In genomic region chr13:30346789-30347167, GRCh38 we compare ENCODE assay signal across 12 cellular contexts. TPM values are rescaled to one million over a fixed set of nuclear protein-coding genes. Genes with fewer than 3 reads are reported as not detected.
DNase-seq lines count a peak whose midpoint lies in the region; ATAC-seq and TF ChIP-seq lines count a peak whose summit lies in the region.
"Had no signal": no experiment of that assay in that cellular context is flagged by ENCODE, and none has a peak within 500 bp of the region (broad histone marks: within the 10 kb centered on the region; RNA-seq: fewer than 3 reads in every experiment).

No MANE protein-coding gene starts in this region.

- peak overlapping the region; percentile 41 for H3K4me3 Mint-ChIP-seq in activated naive CD8-positive, alpha-beta T cell
- H3K4me3 Mint-ChIP-seq: brain had no signal

- peaks cover 0 to 97% (median 23%) of the 10 kb centered on the region in 11 experiments; a peak in 11 of 22 replicates for H3K36me3 ChIP-seq in BLaER1 treated with 17β-estradiol and CSF1 and Interleukin-3, amounts not matched to agents 10 nM and 100 nM
- H3K36me3 ChIP-seq in right atrium auricular region, result no peaks in the 10 kb centered on the region

- peak overlapping the region in 9 of 11 experiments; percentile 2 to 55 (median 40); a peak in 13 of 22 replicates for H3K4me2 ChIP-seq in BLaER1 treated with 17β-estradiol and CSF1 and Interleukin-3, amounts not matched to agents 10 nM and 100 nM

- peaks cover 0 to 8% (median 0%) of the 10 kb centered on the region in 11 experiments; a peak in 1 of 22 replicates for H3K9me3 ChIP-seq in BLaER1 treated with 17β-estradiol and CSF1 and Interleukin-3, amounts not matched to agents 10 nM and 100 nM (replicated peaks in 1 of 11)
- H3K9me3 ChIP-seq in right atrium auricular region, result no peaks in the 10 kb centered on the region

- H3K4me3 ChIP-seq in BLaER1 treated with 17β-estradiol and CSF1 and Interleukin-3, amounts not matched to agents 10 nM and 100 nM, result no peak overlapping the region
- no peak overlapping the region for H3K4me3 ChIP-seq in right atrium auricular region

- H3K27ac ChIP-seq in BLaER1 treated with 17β-estradiol and CSF1 and Interleukin-3, amounts not matched to agents 10 nM and 100 nM, result no peak overlapping the region
- H3K27ac ChIP-seq in right atrium auricular region, result no peak overlapping the region

- no peaks in the 10 kb centered on the region for H3K9me3 Mint-ChIP-seq in activated naive CD8-positive, alpha-beta T cell (ENCODE audit: low read depth)

- peaks cover 4 to 25% (median 11%) of the 10 kb centered on the region in 10 experiments; a peak in 17 of 20 replicates for H3K4me1 ChIP-seq in BLaER1 treated with 17β-estradiol and CSF1 and Interleukin-3, amounts not matched to agents 10 nM and 100 nM
- H3K4me1 ChIP-seq in right atrium auricular region, result peaks cover 0 to 10% of the 10 kb centered on the region in 2 donors

- TF ChIP-seq CTCF in right atrium auricular region (IDR thresholded peaks at IDR 0.05), result no peak

- H3K9ac ChIP-seq in BLaER1 treated with 17β-estradiol and CSF1 and Interleukin-3, amounts not matched to agents 10 nM and 100 nM, result no peak overlapping the region

- no peaks in the 10 kb centered on the region for H3K27me3 ChIP-seq in BLaER1 treated with 17β-estradiol and CSF1 and Interleukin-3, amounts not matched to agents 10 nM and 100 nM
- no peaks in the 10 kb centered on the region for H3K27me3 ChIP-seq in right atrium auricular region

- H3K27me3 Mint-ChIP-seq in activated naive CD8-positive, alpha-beta T cell, result no peaks in the 10 kb centered on the region
- H3K27me3 Mint-ChIP-seq: brain had no signal

- H3K27ac Mint-ChIP-seq in activated naive CD8-positive, alpha-beta T cell, result peak overlapping the region; percentile 4
- H3K27ac Mint-ChIP-seq: brain had no signal

- DNase-seq in AML-193 (lab: John Stamatoyannopoulos, UW) (no peak), right atrium auricular region (ENCODE audit: low spot score) (no peak)
- DNase-seq in activated effector memory CD4-positive, alpha-beta T cell treated with Interleukin-2 at 50 U/mL for 16 hours, result no peak
- DNase-seq in stimulated activated naive CD4-positive, alpha-beta T cell (lab: John Stamatoyannopoulos, UW), result no peak
- DNase-seq: NCI-H2227 treated with DMSO at 0.1 percent for 48 hours, SHP77 had no signal

- ATAC-seq in GM19043 (IDR thresholded peaks at IDR 0.05; ENCODE audit: low read depth, unreplicated experiment) (peak; percentile 13), HG03066 (IDR thresholded peaks at IDR 0.05; ENCODE audit: low read depth, unreplicated experiment) (peak; percentile 48)
- ATAC-seq: HCT116 had no signal

- H3K36me3 Mint-ChIP-seq in activated naive CD8-positive, alpha-beta T cell, result peaks cover 4% of the 10 kb centered on the region
- H3K36me3 Mint-ChIP-seq: brain had no signal

- peaks cover 44% of the 10 kb centered on the region for H3K4me1 Mint-ChIP-seq in activated naive CD8-positive, alpha-beta T cell (ENCODE audit: low read depth)

- H4K20me1 ChIP-seq in BLaER1 treated with 17β-estradiol and CSF1 and Interleukin-3, amounts not matched to agents 10 nM and 100 nM, result no peaks in the 10 kb centered on the region; a peak in 1 of 22 replicates

RNA-seq across cellular contexts. Expression of gene KATNAL1, which starts 39.4 kb away (rescaled TPM):
- 10 to 100 TPM; 22.2 to 37.9 TPM for total RNA-seq in right atrium auricular region
